In the genomic region with DNA sequence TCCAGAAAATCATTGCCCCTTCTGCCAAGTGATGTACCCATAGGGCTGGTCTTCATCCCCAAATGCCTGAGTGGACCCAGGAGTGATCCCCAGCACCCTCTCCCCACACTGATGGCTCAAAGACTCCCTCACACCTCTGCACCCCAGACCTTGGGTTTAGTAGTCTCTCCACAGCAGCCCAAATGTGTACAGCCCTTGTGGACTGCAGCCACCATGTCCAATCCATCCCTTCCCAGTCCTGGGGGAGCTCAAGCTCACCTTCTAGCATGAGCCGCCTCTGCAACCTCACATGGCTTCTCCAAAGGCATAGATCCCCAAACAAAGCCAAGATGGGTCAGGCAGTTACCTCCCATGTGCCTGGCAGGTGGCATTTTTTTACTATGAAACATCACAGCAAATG, we compare ENCODE assay signal across 11 cellular contexts. TPM values are rescaled to one million over a fixed set of nuclear protein-coding genes. Genes with fewer than 3 reads are reported as not detected.
"Had no signal": no experiment of that assay in that cellular context is flagged by ENCODE, and none has a peak within 500 bp of the region (broad histone marks: within the 10 kb centered on the region; RNA-seq: fewer than 3 reads in every experiment).

No MANE protein-coding gene starts in this region.

- H3K36me3 Mint-ChIP-seq: IgD-negative memory B cell had no signal

- H3K4me1 Mint-ChIP-seq: IgD-negative memory B cell had no signal

- DNase-seq: GM23248, GOT3, H7, HFFc6 had no signal

- H3K4me3 Mint-ChIP-seq: HFFc6, IgD-negative memory B cell had no signal

- H3K9me3 Mint-ChIP-seq: HFFc6, IgD-negative memory B cell had no signal

- H3K27ac ChIP-seq: GM23248, HL-60 had no signal

- ATAC-seq: HCT116, HepG2 had no signal

- H3K27ac Mint-ChIP-seq: HFFc6, IgD-negative memory B cell had no signal

- FAIRE-seq: HepG2 had no signal

- H3K9ac ChIP-seq: GM23248 had no signal

- H3K4me1 ChIP-seq: HAP-1 had no signal

- H2AFZ ChIP-seq: GM23248 had no signal

- H3K4me3 ChIP-seq: GM23248, HAP-1 had no signal

- H3K36me3 ChIP-seq: HAP-1 had no signal

- H3K9me3 ChIP-seq: HAP-1 had no signal

RNA-seq across cellular contexts. Expression of a gene that starts 50.1 kb away (rescaled TPM):
- total RNA-seq: GM23248, H4, H7, HepG2, HFFc6, HT1080 had no signal
- polyA plus RNA-seq: GM23248, HepG2, IgD-negative memory B cell had no signal
